1 cellular context compared by ENCODE assay signal in the genomic region with DNA sequence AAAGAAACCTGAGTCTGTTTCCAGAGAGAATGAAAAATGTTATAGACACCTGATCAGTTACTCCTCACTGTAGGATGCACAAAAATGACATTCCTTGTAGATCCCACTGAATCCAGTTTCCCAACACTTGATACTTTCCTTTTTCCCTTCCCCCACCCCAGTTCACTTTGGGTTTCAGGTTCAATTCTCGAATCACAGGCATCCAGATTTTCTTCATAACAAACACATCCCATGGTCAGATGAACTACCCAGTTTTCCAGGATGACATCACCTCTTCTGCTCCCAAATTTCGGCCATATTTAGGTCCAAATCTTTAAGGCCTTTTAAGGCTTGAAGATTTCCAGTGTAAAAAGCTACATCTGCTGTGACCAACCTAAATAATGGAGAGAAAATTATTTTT.
A peak's percentile ranks its signal among the peaks of the same experiment; 100 is the strongest.
TF ChIP-seq lines count a peak whose summit lies in the region.

No MANE protein-coding gene starts in this region.

TF ChIP-seq in HepG2, 621 proteins besides CTCF, POLR2A, EP300 and RAD21 (continued from another document):
- TF ChIP-seq, protein P1, sequence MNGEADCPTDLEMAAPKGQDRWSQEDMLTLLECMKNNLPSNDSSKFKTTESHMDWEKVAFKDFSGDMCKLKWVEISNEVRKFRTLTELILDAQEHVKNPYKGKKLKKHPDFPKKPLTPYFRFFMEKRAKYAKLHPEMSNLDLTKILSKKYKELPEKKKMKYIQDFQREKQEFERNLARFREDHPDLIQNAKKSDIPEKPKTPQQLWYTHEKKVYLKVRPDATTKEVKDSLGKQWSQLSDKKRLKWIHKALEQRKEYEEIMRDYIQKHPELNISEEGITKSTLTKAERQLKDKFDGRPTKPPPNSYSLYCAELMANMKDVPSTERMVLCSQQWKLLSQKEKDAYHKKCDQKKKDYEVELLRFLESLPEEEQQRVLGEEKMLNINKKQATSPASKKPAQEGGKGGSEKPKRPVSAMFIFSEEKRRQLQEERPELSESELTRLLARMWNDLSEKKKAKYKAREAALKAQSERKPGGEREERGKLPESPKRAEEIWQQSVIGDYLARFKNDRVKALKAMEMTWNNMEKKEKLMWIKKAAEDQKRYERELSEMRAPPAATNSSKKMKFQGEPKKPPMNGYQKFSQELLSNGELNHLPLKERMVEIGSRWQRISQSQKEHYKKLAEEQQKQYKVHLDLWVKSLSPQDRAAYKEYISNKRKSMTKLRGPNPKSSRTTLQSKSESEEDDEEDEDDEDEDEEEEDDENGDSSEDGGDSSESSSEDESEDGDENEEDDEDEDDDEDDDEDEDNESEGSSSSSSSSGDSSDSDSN (CRISPR knock-in tag; IDR thresholded peaks at IDR 0.05), result no peak
- TF ChIP-seq MZF1 (CRISPR knock-in tag; IDR thresholded peaks at IDR 0.05; ENCODE audit: borderline replicate concordance) (no peak), RBM22 (optimal IDR thresholded peaks at IDR 0.05; ENCODE audit: low read length) (peak; percentile 95), NFYC (CRISPR knock-in tag; IDR thresholded peaks at IDR 0.05) (no peak), ATF7 (IDR thresholded peaks at IDR 0.05) (peak; percentile 68), ATF7 (CRISPR knock-in tag; IDR thresholded peaks at IDR 0.05) (no peak)
- TF ChIP-seq, protein P2, sequence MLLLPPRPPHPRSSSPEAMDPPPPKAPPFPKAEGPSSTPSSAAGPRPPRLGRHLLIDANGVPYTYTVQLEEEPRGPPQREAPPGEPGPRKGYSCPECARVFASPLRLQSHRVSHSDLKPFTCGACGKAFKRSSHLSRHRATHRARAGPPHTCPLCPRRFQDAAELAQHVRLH (CRISPR knock-in tag; IDR thresholded peaks at IDR 0.05; ENCODE audit: borderline replicate concordance, low read depth), result no peak
TF ChIP-seq in HepG2: peak in this region for 3.
